Comparison of ENCODE assay signal across 8 cellular contexts in the genomic region with DNA sequence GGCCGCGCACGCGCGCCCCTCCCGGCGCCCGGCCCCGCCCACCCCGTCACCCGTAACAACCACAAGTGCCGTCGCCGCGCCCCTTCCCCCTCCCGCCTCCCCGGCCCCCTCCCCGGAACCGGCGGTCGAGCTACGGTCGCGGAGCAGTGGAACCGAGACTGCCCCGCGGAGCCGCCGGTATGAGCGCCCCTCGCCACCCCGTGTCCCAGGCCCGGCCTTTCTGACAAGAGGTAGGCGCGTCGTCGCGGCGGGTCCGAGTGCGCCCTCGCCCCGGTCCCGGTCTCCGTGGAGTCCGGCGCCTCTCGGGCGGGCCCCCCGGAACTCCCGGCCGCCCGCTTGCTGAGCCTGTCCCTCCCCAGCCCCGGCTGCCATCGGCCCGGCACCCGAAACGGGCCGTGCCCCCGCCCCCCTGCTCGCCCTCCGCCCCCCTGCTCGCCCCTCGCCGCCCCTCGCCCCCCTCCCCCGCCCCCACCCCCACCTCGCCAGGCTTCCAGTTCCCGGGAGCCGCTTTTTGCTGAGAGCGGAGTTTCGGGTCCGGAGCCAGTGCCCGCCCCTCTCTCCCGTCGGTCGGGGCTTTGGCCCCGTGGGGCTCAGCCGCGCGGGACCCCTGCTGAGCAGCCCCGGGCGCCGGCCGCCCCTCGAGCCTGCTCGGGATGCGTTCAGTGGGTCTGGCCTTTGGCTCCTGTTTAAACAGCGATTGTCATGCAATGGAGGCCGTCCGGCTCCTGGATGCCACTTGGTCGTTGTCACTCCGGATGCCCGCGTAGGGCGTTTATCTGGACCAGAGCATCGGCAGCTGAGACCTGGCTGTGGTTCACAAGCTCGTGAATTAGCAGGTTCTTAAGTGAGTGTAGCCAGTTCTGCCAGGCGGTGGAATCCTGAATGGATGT. TPM values are rescaled to one million over a fixed set of nuclear protein-coding genes. Genes with fewer than 3 reads are reported as not detected.
DNase-seq lines count a peak whose midpoint lies in the region; ATAC-seq and TF ChIP-seq lines count a peak whose summit lies in the region.

SEC14L1 (plus strand) TSS at position 92 of the 890 bp plus-strand sequence. CDS start 2,628 bp downstream, outside the sequence.

- peak within 1 kb of the TSS; percentile 38 for H2BK15ac ChIP-seq in mesendoderm (replicated peaks; ENCODE audit: low read depth)

- H3K4me3 Mint-ChIP-seq in WTC11, result peak within 1 kb of the TSS; percentile 80

- peaks cover 3% of the 10 kb centered on the region for H3K4me1 ChIP-seq in mesendoderm (ENCODE audit: control insufficient read depth, low read depth, low read length)
- H3K4me1 ChIP-seq in stomach, result peaks cover 26 to 68% (median 52%) of the 10 kb centered on the region in 4 donors

- H3K79me1 ChIP-seq in mesendoderm (ENCODE audit: low read length), result peaks cover 2% of the 10 kb centered on the region

- TF ChIP-seq EP300 in stomach (IDR thresholded peaks at IDR 0.05), result no peak

- CTCF ChIA-PET in WTC11 (lab: Charles Lee), result interaction anchor here (0.8 to 1.5 kb wide), 7 partner anchors 12 to 273 kb away, joined by 3 to 18 read pairs (median 3); partner anchors contain the start of gene MGAT5B

- H3K9ac ChIP-seq in mesendoderm (ENCODE audit: low read length), result peak within 1 kb of the TSS; percentile 94

- H3K27ac Mint-ChIP-seq in WTC11, result peak within 1 kb of the TSS; percentile 91

- H4K8ac ChIP-seq in mesendoderm (ENCODE audit: low read depth, low read length), result peak within 1 kb of the TSS; percentile 30

- no peaks in the 10 kb centered on the region for H3K79me2 ChIP-seq in mesendoderm (ENCODE audit: control insufficient read depth, insufficient read depth, low read length)

- TF ChIP-seq CTCF in WTC11 (IDR thresholded peaks at IDR 0.05) (no peak), stomach (IDR thresholded peaks at IDR 0.05) (no peak)

- H3K4me1 Mint-ChIP-seq in WTC11, result peaks cover 24% of the 10 kb centered on the region

- peak within 1 kb of the TSS; percentile 88 for H3K4me2 ChIP-seq in mesendoderm (ENCODE audit: low read length)

- intact Hi-C loops in stomach (cut with DNase I; ENCODE audit: low total_unique reads), result loop anchor here (10.0 kb wide), 1 partner anchor 74 kb away; no protein-coding TSS in a partner anchor

- H3K9me3 Mint-ChIP-seq in WTC11, result peaks cover 21% of the 10 kb centered on the region

- ATAC-seq in GM21529 (IDR thresholded peaks at IDR 0.05; ENCODE audit: unreplicated experiment) (peak; percentile 31), WTC11 (no peak), GM21737 (IDR thresholded peaks at IDR 0.05; ENCODE audit: unreplicated experiment) (no peak)

- H3K27me3 Mint-ChIP-seq in WTC11 (ENCODE audit: low read depth), result no peaks in the 10 kb centered on the region; the same call in 1 of the 2 replicates

- H3K9me3 ChIP-seq in KOPT-K1 (ENCODE audit: insufficient read depth, low read length, poor library complexity, severe bottlenecking), result peaks cover 22% of the 10 kb centered on the region
- H3K9me3 ChIP-seq in stomach, result peaks cover 0 to 7% (median 0%) of the 10 kb centered on the region in 4 donors

- H3K36me3 ChIP-seq in KOPT-K1 (ENCODE audit: insufficient read depth, low read length), result peaks cover 26% of the 10 kb centered on the region
- no peaks in the 10 kb centered on the region for H3K36me3 ChIP-seq in mesendoderm (ENCODE audit: control insufficient read depth, insufficient read depth, low read length)
- peaks cover 0 to 22% (median 17%) of the 10 kb centered on the region in 4 donors for H3K36me3 ChIP-seq in stomach

- H3K18ac ChIP-seq in mesendoderm (ENCODE audit: low read length), result peak within 1 kb of the TSS; percentile 99

- WGBS in mesendoderm (ENCODE audit: extremely low coverage, insufficient coverage, low lambda C conversion rate), result no CpG with 5 or more reads among the region's 99 CpGs
- 0 to 2% (median 1%) methylated on average over 3 to 90 of the region's 99 CpGs for WGBS in stomach, 5 donors

- TF ChIP-seq POLR2A in stomach (IDR thresholded peaks at IDR 0.05), result no peak

- H2BK5ac ChIP-seq in mesendoderm (ENCODE audit: low read length), result no peak within 1 kb of the TSS

- in situ Hi-C loops in Caki2 (cut with HindIII; ENCODE audit: low pct_unique_long_range_greater_than_20kb, low sequenced_read_pairs), result no loop called here

- H3K27me3 ChIP-seq in mesendoderm (ENCODE audit: insufficient read depth, low read length, poor library complexity) (no peaks in the 10 kb centered on the region), stomach (no peaks in the 10 kb centered on the region)

- POLR2A ChIA-PET in WTC11 (lab: Charles Lee), result interaction anchor here (0.6 to 1.2 kb wide), 4 partner anchors 12 to 53 kb away, joined by 3 to 6 read pairs (median 3); no protein-coding TSS in a partner anchor

- H3K27ac ChIP-seq in KOPT-K1 (ENCODE audit: low read depth, low read length, poor library complexity, severe bottlenecking), result peak within 1 kb of the TSS; percentile 89
- H3K27ac ChIP-seq in mesendoderm (ENCODE audit: low read depth, low read length), result peak within 1 kb of the TSS; percentile 82
- H3K27ac ChIP-seq in stomach, result peak within 1 kb of the TSS; percentile 95 to 99 (median 96)

- H3K36me3 Mint-ChIP-seq in WTC11, result peaks cover 33% of the 10 kb centered on the region

- peak within 1 kb of the TSS; percentile 31 for H2BK120ac ChIP-seq in mesendoderm (ENCODE audit: low read depth, low read length)

- peak within 1 kb of the TSS; percentile 48 for H3K4ac ChIP-seq in mesendoderm (ENCODE audit: low read depth, low read length)

- H3K23ac ChIP-seq in mesendoderm (ENCODE audit: low read length), result peak within 1 kb of the TSS; percentile 98

- H3K4me3 ChIP-seq in mesendoderm (ENCODE audit: low read length) (peak within 1 kb of the TSS; percentile 64), stomach (peak within 1 kb of the TSS; percentile 67 to 99 (median 92))

- H2AK5ac ChIP-seq in mesendoderm (ENCODE audit: low read length), result no peak within 1 kb of the TSS

- H4K5ac ChIP-seq in mesendoderm (ENCODE audit: low read length), result peak within 1 kb of the TSS; percentile 12

- H3K56ac ChIP-seq in mesendoderm (ENCODE audit: low read length), result peak within 1 kb of the TSS; percentile 96

- peak; percentile 35 for DNase-seq in Caki2 (ENCODE audit: low read depth)
- peak; percentile 50 for DNase-seq in WTC11 (ENCODE audit: low spot score)
- peak; percentile 14 for DNase-seq in effector CD4-positive, alpha-beta T cell
- DNase-seq in mesendoderm, result peak; percentile 85
- DNase-seq in stomach, result peak; percentile 49

TF ChIP-seq in WTC11, 78 proteins besides CTCF, POLR2A, EP300 and RAD21:
- 0 out of 2 replicates have a peak, but pooled peaks have one; percentile 19 for TF ChIP-seq ESRRA (CRISPR knock-in tag; IDR thresholded peaks at IDR 0.05; ENCODE audit: borderline replicate concordance)
- TF ChIP-seq, protein P1, sequence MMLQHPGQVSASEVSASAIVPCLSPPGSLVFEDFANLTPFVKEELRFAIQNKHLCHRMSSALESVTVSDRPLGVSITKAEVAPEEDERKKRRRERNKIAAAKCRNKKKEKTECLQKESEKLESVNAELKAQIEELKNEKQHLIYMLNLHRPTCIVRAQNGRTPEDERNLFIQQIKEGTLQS (CRISPR knock-in tag; conservative IDR thresholded peaks at IDR 0.05), result no peak
- TF ChIP-seq, protein P2, sequence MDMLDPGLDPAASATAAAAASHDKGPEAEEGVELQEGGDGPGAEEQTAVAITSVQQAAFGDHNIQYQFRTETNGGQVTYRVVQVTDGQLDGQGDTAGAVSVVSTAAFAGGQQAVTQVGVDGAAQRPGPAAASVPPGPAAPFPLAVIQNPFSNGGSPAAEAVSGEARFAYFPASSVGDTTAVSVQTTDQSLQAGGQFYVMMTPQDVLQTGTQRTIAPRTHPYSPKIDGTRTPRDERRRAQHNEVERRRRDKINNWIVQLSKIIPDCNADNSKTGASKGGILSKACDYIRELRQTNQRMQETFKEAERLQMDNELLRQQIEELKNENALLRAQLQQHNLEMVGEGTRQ (CRISPR knock-in tag; IDR thresholded peaks at IDR 0.05), result no peak; the same call in 1 of the 2 replicates
- TF ChIP-seq ZNF423 (CRISPR knock-in tag; IDR thresholded peaks at IDR 0.05), result peak; percentile 77
- no peak for TF ChIP-seq IRF2 (CRISPR knock-in tag; IDR thresholded peaks at IDR 0.05; ENCODE audit: borderline replicate concordance, low read depth)
- TF ChIP-seq EMX1 (CRISPR knock-in tag; IDR thresholded peaks at IDR 0.05), result no peak
- TF ChIP-seq ZNF281 (CRISPR knock-in tag; IDR thresholded peaks at IDR 0.05), result no peak

RNA-seq across cellular contexts. Expression of gene SEC14L1, which starts in this region (rescaled TPM):
- 13.3 and 18.8 TPM in 2 replicates for total RNA-seq in Caki2 (2014; rRNA removed; shearing (Covaris generic); ENCODE audit: low replicate concordance)
- total RNA-seq in WTC11 (2021) (77.2 to 82.8 TPM (median 81.0 TPM) in 3 replicates), stomach (100 to 1,000 TPM in 1 of 5 donors, 10 to 100 TPM in 3, 1 to 10 TPM in 1; 3.2 to 106 (median 60.1) TPM)
- 29.1 TPM for polyA plus RNA-seq in mesendoderm (2013, experiment 1 of 2)
- 31.2 TPM for polyA plus RNA-seq in mesendoderm (2013, experiment 2 of 2)
- polyA plus RNA-seq in stomach, result 10 to 100 TPM; 17.0 to 39.5 (median 30.2) TPM

Comparison
In these comparisons a context has a peak if more than half of its experiments do, and no peak if none do; other contexts are left out.
1. DNase-seq: peak in every context shown above with its lines; median percentile 85 in mesendoderm; 50 in WTC11; 49 in stomach; 35 in Caki2; 14 in effector CD4-positive, alpha-beta T cell.